Comparison of ENCODE assay signal across 10 cellular contexts in genomic region chr2:238528953-238529781, GRCh38.
DNase-seq lines count a peak whose midpoint lies in the region; ATAC-seq and TF ChIP-seq lines count a peak whose summit lies in the region.
"Had no signal": no experiment of that assay in that cellular context is flagged by ENCODE, and none has a peak within 500 bp of the region (broad histone marks: within the 10 kb centered on the region; RNA-seq: fewer than 3 reads in every experiment).

No MANE protein-coding gene starts in this region.

- TF ChIP-seq CTCF in AG10803 (conservative IDR thresholded peaks at IDR 0.05; ENCODE audit: low read length) (peak; percentile 34; the same call in 1 of the 2 replicates), LNCaP clone FGC (IDR thresholded peaks at IDR 0.05; ENCODE audit: control insufficient read depth, extremely low read depth, insufficient read depth) (peak; percentile 51), stomach (IDR thresholded peaks at IDR 0.05) (no peak)

- ATAC-seq in HG03196 (IDR thresholded peaks at IDR 0.05; ENCODE audit: unreplicated experiment) (no peak), GM21717 (IDR thresholded peaks at IDR 0.05; ENCODE audit: unreplicated experiment) (no peak)
- ATAC-seq: stimulated activated naive B cell treated with anti-CD40 and anti-IgM and Interleukin-4, amounts not matched to agents 10 μg/mL and 1 μg/mL and 100 μg/mL, for 72 hours had no signal

- H3K9me3 ChIP-seq in stomach, result peaks cover 0 to 30% (median 17%) of the 10 kb centered on the region in 4 donors

- H3K27ac ChIP-seq in stomach, result no peak overlapping the region

- 35 to 48% (median 40%) methylated on average over 10 of the region's 10 CpGs for WGBS in stomach, 5 donors

- DNase-seq in AG10803 (ENCODE audit: low read depth) (peak; percentile 66), LNCaP clone FGC (ENCODE audit: low read depth) (peak; percentile 66), SHP77 treated with DMSO at 0.1 percent for 48 hours (lab: John Stamatoyannopoulos, UW) (peak; percentile 89), iris pigment epithelial cell (ENCODE audit: low read depth) (peak; percentile 55), SK-N-DZ (ENCODE audit: low spot score) (no peak), stomach (no peak)
- DNase-seq: activated CD4-positive, alpha-beta T cell treated with anti-CD3 and anti-CD28 coated beads for 48 hours; stimulated activated naive B cell treated with anti-CD40 and anti-IgM and Interleukin-4, amounts not matched to agents 10 μg/mL and 1 μg/mL and 100 μg/mL, for 72 hours had no signal

- TF ChIP-seq POLR2A in stomach (IDR thresholded peaks at IDR 0.05), result no peak

- H3K27me3 ChIP-seq in stomach, result peaks cover 0 to 1% (median 0%) of the 10 kb centered on the region in 3 donors

- H3K4me3 ChIP-seq in AG10803 (ENCODE audit: low read length) (no peak overlapping the region), LNCaP clone FGC (ENCODE audit: low read depth, low read length) (no peak overlapping the region), stomach (no peak overlapping the region)

- TF ChIP-seq EP300 in stomach (IDR thresholded peaks at IDR 0.05), result no peak

- intact Hi-C loops in stomach (cut with DNase I; ENCODE audit: low total_unique reads), result no loop called here

- peaks cover 8 to 12% (median 10%) of the 10 kb centered on the region in 4 donors for H3K4me1 ChIP-seq in stomach

- H3K36me3 ChIP-seq in stomach, result peaks cover 0 to 5% (median 0%) of the 10 kb centered on the region in 4 donors

Comparison
In these comparisons a context has a peak if more than half of its experiments do, and no peak if none do; other contexts are left out.
1. DNase-seq: peak in AG10803 (single experiment), LNCaP clone FGC (single experiment), SHP77 treated with DMSO at 0.1 percent for 48 hours (single experiment) and iris pigment epithelial cell (single experiment); none in SK-N-DZ (single experiment) and stomach (single experiment).
2. CTCF ChIP-seq: peak in AG10803 (single experiment) and LNCaP clone FGC (single experiment); none in stomach (0 of 7).